ENCODE assay signal across 1 cellular context in the genomic region with DNA sequence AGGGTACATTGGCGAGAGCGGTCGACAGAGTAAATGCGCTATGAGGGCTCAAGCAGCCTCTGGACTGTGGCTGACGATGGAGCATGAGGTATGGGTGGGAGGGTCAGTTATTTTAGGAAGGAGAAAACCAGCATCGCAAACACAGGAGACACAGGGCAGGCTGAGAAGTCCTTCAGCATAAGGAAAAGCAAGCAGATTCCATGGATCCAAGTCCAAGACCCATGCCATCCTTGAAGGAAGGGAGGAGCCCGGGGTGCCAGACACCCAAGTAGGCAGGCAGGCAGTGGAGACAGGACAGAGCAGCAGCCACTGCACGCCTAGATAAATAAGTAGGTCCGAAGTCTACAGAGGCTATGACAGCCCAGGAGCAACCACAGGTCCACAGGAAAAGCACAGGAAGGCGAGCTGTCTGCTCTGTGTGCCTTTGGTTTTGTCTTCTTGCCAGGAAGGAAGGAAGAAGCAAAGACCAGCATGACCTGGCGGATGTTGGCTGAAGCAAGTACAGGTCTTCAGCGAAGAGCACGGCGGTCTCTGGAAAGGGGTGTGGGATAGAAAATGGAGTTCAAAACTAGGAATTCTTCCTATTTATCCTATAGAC.
TF ChIP-seq lines count a peak whose summit lies in the region.

No MANE protein-coding gene starts in this region.

TF ChIP-seq in GM23338, 12 proteins besides CTCF, POLR2A, EP300 and RAD21:
- no peak for TF ChIP-seq NANOG (IDR thresholded peaks at IDR 0.05; ENCODE audit: borderline replicate concordance)
- no peak for TF ChIP-seq REST (IDR thresholded peaks at IDR 0.05; ENCODE audit: unreplicated experiment)
- TF ChIP-seq CREB1 (CRISPR knock-in tag; IDR thresholded peaks at IDR 0.05; ENCODE audit: low read depth) = no peak
- TF ChIP-seq EZH2phosphoT487 (IDR thresholded peaks at IDR 0.05; ENCODE audit: unreplicated experiment) = no peak
- no peak for TF ChIP-seq ETS1 (IDR thresholded peaks at IDR 0.05)
- no peak for TF ChIP-seq ZNF331 (CRISPR knock-in tag; IDR thresholded peaks at IDR 0.05; ENCODE audit: low read depth)
- TF ChIP-seq JUNB (IDR thresholded peaks at IDR 0.05; ENCODE audit: unreplicated experiment) = no peak
- TF ChIP-seq ZNF114 (CRISPR knock-in tag; IDR thresholded peaks at IDR 0.05) = no peak
- TF ChIP-seq STAT1 (IDR thresholded peaks at IDR 0.05; ENCODE audit: unreplicated experiment) = no peak
- TF ChIP-seq ZNF462 (CRISPR knock-in tag; IDR thresholded peaks at IDR 0.05) = no peak
- TF ChIP-seq EZH2 (IDR thresholded peaks at IDR 0.05; ENCODE audit: low read depth, unreplicated experiment) = no peak
- TF ChIP-seq POLR2AphosphoS5 (IDR thresholded peaks at IDR 0.05; ENCODE audit: low read depth) = no peak
TF ChIP-seq in GM23338: peak in this region for 0.
